In the genomic region with DNA sequence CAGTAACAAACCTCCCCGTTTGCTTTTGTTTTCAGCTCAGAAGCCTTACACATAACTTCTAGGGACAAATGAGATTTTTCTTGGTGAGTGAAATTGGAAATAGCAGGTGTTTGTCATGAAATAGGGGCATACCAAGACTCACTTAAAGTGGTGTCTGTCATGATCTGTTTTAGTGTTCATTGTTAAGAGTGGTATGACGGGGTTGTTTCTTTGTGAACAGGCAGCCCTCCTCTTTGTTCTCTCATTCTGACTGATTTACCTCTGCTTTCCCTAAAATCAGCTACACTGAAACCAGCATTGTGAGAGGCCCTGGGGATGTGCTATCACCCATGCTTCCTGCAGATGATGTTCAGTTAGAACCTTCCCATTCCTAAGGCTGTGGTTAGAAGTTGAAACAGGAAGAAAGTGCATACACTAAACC, we compare ENCODE assay signal across 8 cellular contexts. TPM values are rescaled to one million over a fixed set of nuclear protein-coding genes. Genes with fewer than 3 reads are reported as not detected.
DNase-seq lines count a peak whose midpoint lies in the region; ATAC-seq and FAIRE-seq lines count a peak whose summit lies in the region.

No MANE protein-coding gene starts in this region.

- ATAC-seq in GM19452 (IDR thresholded peaks at IDR 0.05; ENCODE audit: unreplicated experiment): peak; percentile 40
- ATAC-seq in HG03342 (IDR thresholded peaks at IDR 0.05; ENCODE audit: unreplicated experiment): peak; percentile 54

- DNase-seq in GF-D8 (lab: John Stamatoyannopoulos, UW) (peak; percentile 54), HTR-8/SVneo (ENCODE audit: insufficient read length, low spot score) (no peak), mesenteric fat pad (ENCODE audit: low spot score) (no peak), SJCRH30 (no peak)
- DNase-seq in activated T-cell treated with anti-CD3 and anti-CD28 coated beads, Interleukin-2, amount 50 U/mL, for 48 hours: peak; percentile 38 to 46
- DNase-seq in effector CD4-positive, alpha-beta T cell: no peak

- no peak overlapping the region for H3K4me3 ChIP-seq in SJCRH30

- no peak for FAIRE-seq in HTR-8/SVneo (lab: Jason Lieb, UNC)

- H3K27ac ChIP-seq in SJCRH30: no peak overlapping the region

- H3K4me1 ChIP-seq in SJCRH30: peaks cover 15% of the 10 kb centered on the region; the same call in 1 of the 2 replicates

- H3K9me3 ChIP-seq in SJCRH30 (replicated peaks): no peaks in the 10 kb centered on the region

- H3K27me3 ChIP-seq in SJCRH30: peaks cover 6% of the 10 kb centered on the region; the same call in 1 of the 2 replicates

- no peaks in the 10 kb centered on the region for H3K36me3 ChIP-seq in SJCRH30

RNA-seq across cellular contexts. Expression of a gene that starts 2.5 kb away (rescaled TPM):
- total RNA-seq in mesenteric fat pad: 7.1 TPM
- 2.3 and 3.6 TPM in 2 replicates for total RNA-seq in SJCRH30 (2014; rRNA removed; shearing (Covaris generic))

Comparison
In these comparisons a context has a peak if more than half of its experiments do, and no peak if none do; other contexts are left out.
1. DNase-seq: peak in GF-D8 (single experiment) and activated T-cell treated with anti-CD3 and anti-CD28 coated beads, Interleukin-2, amount 50 U/mL, for 48 hours (2 of 2); none in HTR-8/SVneo (single experiment), mesenteric fat pad (single experiment), SJCRH30 (0 of 2) and effector CD4-positive, alpha-beta T cell (single experiment).